ENCODE assay signal across 14 cellular contexts in genomic region chr12:125208942-125209341, GRCh38. TPM values are rescaled to one million over a fixed set of nuclear protein-coding genes. Genes with fewer than 3 reads are reported as not detected.
DNase-seq lines count a peak whose midpoint lies in the region; ATAC-seq and TF ChIP-seq lines count a peak whose summit lies in the region.
"Had no signal": no experiment of that assay in that cellular context is flagged by ENCODE, and none has a peak within 500 bp of the region (broad histone marks: within the 10 kb centered on the region; RNA-seq: fewer than 3 reads in every experiment).

No MANE protein-coding gene starts in this region.

- H3K9ac ChIP-seq in BLaER1 treated with 17β-estradiol and CSF1 and Interleukin-3, amounts not matched to agents 10 nM and 100 nM, result no peak overlapping the region
- H3K9ac ChIP-seq in HUES48 (ENCODE audit: low read depth, low read length) (no peak overlapping the region), GM23248 (no peak overlapping the region)

- H3K36me3 Mint-ChIP-seq in WTC11, result peaks cover 3% of the 10 kb centered on the region; the same call in 1 of the 2 replicates

- no peak for TF ChIP-seq CTCF in WTC11 (IDR thresholded peaks at IDR 0.05)

- H3K4me1 Mint-ChIP-seq in WTC11, result peaks cover 59% of the 10 kb centered on the region

- no peaks in the 10 kb centered on the region for H3K9me2 ChIP-seq in GM23248 (ENCODE audit: insufficient read depth)

- DNase-seq in WTC11 (ENCODE audit: low spot score), result no peak
- peak; percentile 55 for DNase-seq in iPS-NIHi7 (ENCODE audit: extremely low spot score)
- no peak for DNase-seq in GM23248
- DNase-seq: Caco-2, DMS53, HFFc6, NCI-H1092 treated with DMSO at 0.1 percent for 48 hours, PC-9, SJCRH30 had no signal

- no peaks in the 10 kb centered on the region for H3K9me3 ChIP-seq in BLaER1 treated with 17β-estradiol and CSF1 and Interleukin-3, amounts not matched to agents 10 nM and 100 nM (replicated peaks in 1 of 11)
- H3K9me3 ChIP-seq in HUES48 (ENCODE audit: control insufficient read depth, insufficient read depth, low read length) (no peaks in the 10 kb centered on the region), GM23248 (ENCODE audit: low read depth) (no peaks in the 10 kb centered on the region)
- H3K9me3 ChIP-seq: Caco-2, SJCRH30 had no signal

- peak overlapping the region; percentile 8; the same call in 1 of the 2 replicates for H3K27ac Mint-ChIP-seq in WTC11
- H3K27ac Mint-ChIP-seq: HFFc6 had no signal

- H3K27ac ChIP-seq in BLaER1 treated with 17β-estradiol and CSF1 and Interleukin-3, amounts not matched to agents 10 nM and 100 nM, result no peak overlapping the region
- H3K27ac ChIP-seq in HUES48 (ENCODE audit: low read depth, low read length) (peak overlapping the region; percentile 65), GM23248 (no peak overlapping the region)
- H3K27ac ChIP-seq: PC-9, SJCRH30 had no signal

- CTCF ChIA-PET in WTC11 (lab: Charles Lee), result interaction anchor here (0.8 to 1.4 kb wide), 3 partner anchors 26 to 191 kb away, joined by 3 to 5 read pairs (median 3); no protein-coding TSS in a partner anchor

- 45 to 51% methylated on average over 12 of the region's 12 CpGs for WGBS in GM23248 (ENCODE audit: low coverage in 1 of 2, low lambda C conversion rate in 2 of 2, missing lambda C conversion rate in 2 of 2), 2 experiments

- H3F3A ChIP-seq in GM23248 (ENCODE audit: insufficient read depth), result no peaks in the 10 kb centered on the region

- peaks cover 0 to 20% (median 17%) of the 10 kb centered on the region in 10 experiments; a peak in 15 of 20 replicates for H3K4me1 ChIP-seq in BLaER1 treated with 17β-estradiol and CSF1 and Interleukin-3, amounts not matched to agents 10 nM and 100 nM
- H3K4me1 ChIP-seq in HUES48 (ENCODE audit: control insufficient read depth, insufficient read depth, low read length) (peaks cover 23% of the 10 kb centered on the region), GM23248 (ENCODE audit: insufficient read depth) (no peaks in the 10 kb centered on the region)
- H3K4me1 ChIP-seq: Caco-2, SJCRH30 had no signal

- H3K27me3 ChIP-seq in BLaER1 treated with 17β-estradiol and CSF1 and Interleukin-3, amounts not matched to agents 10 nM and 100 nM, result peaks cover 0 to 12% (median 0%) of the 10 kb centered on the region in 11 experiments; a peak in 1 of 22 replicates
- H3K27me3 ChIP-seq in HUES48 (ENCODE audit: control insufficient read depth, insufficient read depth, low read length) (no peaks in the 10 kb centered on the region), GM23248 (replicated peaks; ENCODE audit: insufficient read depth) (no peaks in the 10 kb centered on the region)
- H3K27me3 ChIP-seq: SJCRH30 had no signal

- H3K27me3 Mint-ChIP-seq in WTC11 (ENCODE audit: low read depth), result no peaks in the 10 kb centered on the region

- no peak overlapping the region for H2AFZ ChIP-seq in GM23248
- H2AFZ ChIP-seq: PC-9 had no signal

- H3K36me3 ChIP-seq in BLaER1 treated with 17β-estradiol and CSF1 and Interleukin-3, amounts not matched to agents 10 nM and 100 nM, result no peaks in the 10 kb centered on the region
- H3K36me3 ChIP-seq in HUES48 (ENCODE audit: control insufficient read depth, insufficient read depth, low read length) (no peaks in the 10 kb centered on the region), GM23248 (ENCODE audit: low read depth) (no peaks in the 10 kb centered on the region)
- H3K36me3 ChIP-seq: SJCRH30 had no signal

- H3K4me3 Mint-ChIP-seq in WTC11, result no peak overlapping the region
- H3K4me3 Mint-ChIP-seq: HFFc6 had no signal

- no peaks in the 10 kb centered on the region for H3K9me3 Mint-ChIP-seq in WTC11
- H3K9me3 Mint-ChIP-seq: HFFc6 had no signal

- in situ Hi-C loops in GM23248 (cut with MboI), result no loop called here

- peak; percentile 69 for ATAC-seq in WTC11
- ATAC-seq in GM19455 (IDR thresholded peaks at IDR 0.05; ENCODE audit: unreplicated experiment), result no peak
- no peak for ATAC-seq in GM21390 (IDR thresholded peaks at IDR 0.05; ENCODE audit: unreplicated experiment)
- ATAC-seq in HG02610 (IDR thresholded peaks at IDR 0.05; ENCODE audit: unreplicated experiment), result no peak

- peak overlapping the region in 9 of 11 experiments; percentile 9 to 41 (median 32); a peak in 11 of 22 replicates for H3K4me2 ChIP-seq in BLaER1 treated with 17β-estradiol and CSF1 and Interleukin-3, amounts not matched to agents 10 nM and 100 nM
- H3K4me2 ChIP-seq in GM23248 (ENCODE audit: unreplicated experiment), result no peak overlapping the region
- H3K4me2 ChIP-seq: PC-9 had no signal

- POLR2A ChIA-PET in WTC11 (lab: Charles Lee), result interaction anchor here (1.0 kb wide), 1 partner anchor 10 kb away, joined by 3 read pairs; no protein-coding TSS in a partner anchor

- H3K79me2 ChIP-seq in GM23248 (ENCODE audit: insufficient read depth), result no peaks in the 10 kb centered on the region

- H4K20me1 ChIP-seq in BLaER1 treated with 17β-estradiol and CSF1 and Interleukin-3, amounts not matched to agents 10 nM and 100 nM, result no peaks in the 10 kb centered on the region
- H4K20me1 ChIP-seq in GM23248 (ENCODE audit: insufficient read depth), result no peaks in the 10 kb centered on the region

- no peak overlapping the region for H3K4me3 ChIP-seq in BLaER1 treated with 17β-estradiol and CSF1 and Interleukin-3, amounts not matched to agents 10 nM and 100 nM
- H3K4me3 ChIP-seq in HUES48 (ENCODE audit: low read depth, low read length) (no peak overlapping the region), GM23248 (no peak overlapping the region)
- H3K4me3 ChIP-seq: PC-9, SJCRH30 had no signal

TF ChIP-seq in WTC11, 78 proteins besides CTCF, POLR2A, EP300 and RAD21:
- TF ChIP-seq SMAD3 (CRISPR knock-in tag; IDR thresholded peaks at IDR 0.05; ENCODE audit: borderline replicate concordance) (no peak), TP53 (CRISPR knock-in tag; IDR thresholded peaks at IDR 0.05) (0 out of 2 replicates have a peak, but pooled peaks have one; percentile 36)
TF ChIP-seq in WTC11: peak in this region for 1.

RNA-seq across cellular contexts. Expression of gene TMEM132B, which starts 22.8 kb away (rescaled TPM):
- 79.0 to 83.4 TPM (median 83.3 TPM) in 3 replicates for total RNA-seq in WTC11 (2021)
- under 0.01 and 1.6 TPM in 2 replicates for total RNA-seq in GM23248 (2014; rRNA removed; shearing (Covaris generic))
- 0.05 and 0.06 TPM in 2 replicates for polyA plus RNA-seq in GM23248 (2016; fragmentation: Nextera tagmentation; extraction: Ambion mirVana)
- total RNA-seq: Caco-2, PC-9 had no signal

Comparison
In these comparisons a context has a peak if more than half of its experiments do, and no peak if none do; other contexts are left out.
1. RNA of gene TMEM132B, which starts 22.8 kb away (total RNA-seq): 79.0 to 83.4 TPM in WTC11; under 0.01 to 1.6 TPM in GM23248; every median in the first group is over 10 times any median in the second.